In the genomic region with DNA sequence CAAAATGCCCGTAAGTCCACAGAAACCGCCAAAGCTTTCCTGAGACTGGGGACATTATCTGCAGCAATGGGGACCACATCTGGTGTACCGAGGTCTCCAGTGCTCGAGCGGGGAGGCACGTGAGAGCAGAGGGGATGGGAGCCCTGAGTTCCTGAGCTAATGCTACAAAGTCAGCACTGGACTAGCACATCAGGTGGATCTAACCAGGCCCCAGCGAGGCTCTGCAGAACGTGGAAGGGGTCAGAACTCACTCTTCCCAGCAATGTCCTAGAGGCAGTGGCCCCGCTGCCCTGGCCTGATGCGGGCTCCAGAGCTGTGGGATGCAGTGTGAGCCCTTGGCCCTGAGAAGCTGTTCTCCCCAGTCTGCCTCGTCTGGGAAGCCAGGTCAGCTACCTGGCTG, we compare ENCODE assay signal across 1 cellular context.
TF ChIP-seq lines count a peak whose summit lies in the region.

No MANE protein-coding gene starts in this region.

TF ChIP-seq in H1, 55 proteins besides CTCF, POLR2A, EP300 and RAD21:
- TF ChIP-seq, protein P1, sequence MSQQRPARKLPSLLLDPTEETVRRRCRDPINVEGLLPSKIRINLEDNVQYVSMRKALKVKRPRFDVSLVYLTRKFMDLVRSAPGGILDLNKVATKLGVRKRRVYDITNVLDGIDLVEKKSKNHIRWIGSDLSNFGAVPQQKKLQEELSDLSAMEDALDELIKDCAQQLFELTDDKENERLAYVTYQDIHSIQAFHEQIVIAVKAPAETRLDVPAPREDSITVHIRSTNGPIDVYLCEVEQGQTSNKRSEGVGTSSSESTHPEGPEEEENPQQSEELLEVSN (IDR thresholded peaks at IDR 0.05), result no peak
- TF ChIP-seq RNF2 (IDR thresholded peaks at IDR 0.05; ENCODE audit: borderline replicate concordance, low read depth, low read length, missing control alignments, poor library complexity, severe bottlenecking), result no peak
- TF ChIP-seq, protein P2, sequence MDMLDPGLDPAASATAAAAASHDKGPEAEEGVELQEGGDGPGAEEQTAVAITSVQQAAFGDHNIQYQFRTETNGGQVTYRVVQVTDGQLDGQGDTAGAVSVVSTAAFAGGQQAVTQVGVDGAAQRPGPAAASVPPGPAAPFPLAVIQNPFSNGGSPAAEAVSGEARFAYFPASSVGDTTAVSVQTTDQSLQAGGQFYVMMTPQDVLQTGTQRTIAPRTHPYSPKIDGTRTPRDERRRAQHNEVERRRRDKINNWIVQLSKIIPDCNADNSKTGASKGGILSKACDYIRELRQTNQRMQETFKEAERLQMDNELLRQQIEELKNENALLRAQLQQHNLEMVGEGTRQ (IDR thresholded peaks at IDR 0.05; ENCODE audit: low read length), result no peak
- TF ChIP-seq MAFK (IDR thresholded peaks at IDR 0.05; ENCODE audit: low read depth, low read length), result no peak
